Comparison of ENCODE assay signal across 9 cellular contexts in the genomic region with DNA sequence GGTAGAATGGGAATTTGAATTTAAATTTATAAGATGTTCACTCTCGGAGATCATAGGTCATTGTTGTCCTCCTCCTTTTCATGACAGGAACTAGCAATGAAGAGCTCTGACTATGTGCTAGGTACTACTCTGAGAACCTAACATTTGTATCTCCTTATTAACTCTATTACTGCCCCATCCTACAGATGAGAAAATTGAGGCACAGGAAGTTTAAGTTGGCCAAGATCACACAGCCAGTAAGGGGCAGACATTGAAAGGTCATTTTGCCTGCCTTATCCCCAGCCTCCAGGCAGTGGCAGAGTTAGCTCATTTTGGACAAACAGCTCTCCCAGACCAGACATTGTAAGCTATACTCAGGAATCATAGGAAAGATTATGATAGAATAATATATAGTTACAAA. TPM values are rescaled to one million over a fixed set of nuclear protein-coding genes. Genes with fewer than 3 reads are reported as not detected.
DNase-seq lines count a peak whose midpoint lies in the region; ATAC-seq and TF ChIP-seq lines count a peak whose summit lies in the region.
"Had no signal": no experiment of that assay in that cellular context is flagged by ENCODE, and none has a peak within 500 bp of the region (broad histone marks: within the 10 kb centered on the region; RNA-seq: fewer than 3 reads in every experiment).

No MANE protein-coding gene starts in this region.

- no peaks in the 10 kb centered on the region for H3K9me3 Mint-ChIP-seq in CD8-positive, alpha-beta T cell
- H3K9me3 Mint-ChIP-seq: nephron had no signal

- H2BK5ac ChIP-seq in mesendoderm (ENCODE audit: low read length) = no peak overlapping the region

- H3K18ac ChIP-seq in mesendoderm (ENCODE audit: low read length) = no peak overlapping the region

- H3K27ac Mint-ChIP-seq in CD8-positive, alpha-beta T cell = peak overlapping the region; percentile 57
- H3K27ac Mint-ChIP-seq: nephron had no signal

- no peak overlapping the region for H3K9ac ChIP-seq in mesendoderm (ENCODE audit: low read length)

- no peaks in the 10 kb centered on the region for H3K27me3 Mint-ChIP-seq in CD8-positive, alpha-beta T cell (ENCODE audit: low read depth)

- intact Hi-C loops in CD8-positive, alpha-beta T cell (cut with DNase I, micrococcal nuclease) = loop anchor here (1.0 to 2.0 kb wide), 6 partner anchors 29 to 138 kb away; partner anchors contain the start of genes DDX21 (in 1 of the 2) and KIFBP (in 1 of the 2)

- TF ChIP-seq CTCF in CD8-positive, alpha-beta T cell (IDR thresholded peaks at IDR 0.05) = no peak
- peak; percentile 26 for TF ChIP-seq CTCF in brain microvascular endothelial cell (IDR thresholded peaks at IDR 0.05; ENCODE audit: low read depth, low read length, missing control alignments)

- peaks cover 47% of the 10 kb centered on the region for H3K4me1 ChIP-seq in CD8-positive, alpha-beta T cell (ENCODE audit: insufficient read depth, low read length)
- H3K4me1 ChIP-seq in mesendoderm (ENCODE audit: control insufficient read depth, low read depth, low read length) = no peaks in the 10 kb centered on the region

- no peak overlapping the region for H2BK120ac ChIP-seq in mesendoderm (ENCODE audit: low read depth, low read length)

- H3K4me2 ChIP-seq in mesendoderm (ENCODE audit: low read length) = no peak overlapping the region

- peaks cover 7% of the 10 kb centered on the region for H3K36me3 ChIP-seq in CD8-positive, alpha-beta T cell (ENCODE audit: insufficient read depth, low read length)
- H3K36me3 ChIP-seq in brain microvascular endothelial cell (replicated peaks) (peaks cover 17% of the 10 kb centered on the region), mesendoderm (ENCODE audit: control insufficient read depth, insufficient read depth, low read length) (no peaks in the 10 kb centered on the region)

- peaks cover 27% of the 10 kb centered on the region for H3K36me3 Mint-ChIP-seq in CD8-positive, alpha-beta T cell

- in situ Hi-C loops in KBM-7 (cut with MboI; ENCODE audit: low pct_unique_long_range_greater_than_20kb, low sequenced_read_pairs) (no loop called here), brain microvascular endothelial cell (cut with HindIII; ENCODE audit: low pct_ligation_motif_present, low sequenced_read_pairs) (no loop called here)

- no peak overlapping the region for H4K8ac ChIP-seq in mesendoderm (ENCODE audit: low read depth, low read length)

- H4K5ac ChIP-seq in mesendoderm (ENCODE audit: low read length) = no peak overlapping the region

- H3K79me1 ChIP-seq in mesendoderm (ENCODE audit: low read length) = no peaks in the 10 kb centered on the region

- no peak overlapping the region for H3K27ac ChIP-seq in CD8-positive, alpha-beta T cell (ENCODE audit: low read depth, low read length)
- no peak overlapping the region for H3K27ac ChIP-seq in brain microvascular endothelial cell
- no peak overlapping the region for H3K27ac ChIP-seq in mesendoderm (ENCODE audit: low read depth, low read length)

- H3K56ac ChIP-seq in mesendoderm (ENCODE audit: low read length) = no peak overlapping the region

- no peak for DNase-seq in CD8-positive, alpha-beta T cell
- DNase-seq in KBM-7 (peak; percentile 38), brain microvascular endothelial cell (no peak), mesendoderm (peak; percentile 39), HPDE6-E6E7 (ENCODE audit: extremely low spot score) (no peak), NCI-H510A (lab: John Stamatoyannopoulos, UW) (no peak)

- H3K9me3 ChIP-seq in CD8-positive, alpha-beta T cell (ENCODE audit: low read length) = no peaks in the 10 kb centered on the region
- H3K9me3 ChIP-seq: body of pancreas had no signal

- no CpG with 5 or more reads among the region's 1 CpG for WGBS in mesendoderm (ENCODE audit: extremely low coverage, insufficient coverage, low lambda C conversion rate)

- no peak overlapping the region for H3K4me3 ChIP-seq in CD8-positive, alpha-beta T cell (ENCODE audit: low read depth, low read length)
- H3K4me3 ChIP-seq in brain microvascular endothelial cell (ENCODE audit: low read depth, low read length) (no peak overlapping the region), mesendoderm (ENCODE audit: low read length) (no peak overlapping the region)
- H3K4me3 ChIP-seq: body of pancreas had no signal

- POLR2A ChIA-PET in CD8-positive, alpha-beta T cell (lab: Charles Lee) = interaction anchor here (2.6 to 3.0 kb wide), 2 partner anchors 89 to 138 kb away, joined by 12 to 19 read pairs; partner anchors contain the start of gene DDX21

- no peak overlapping the region for H3K4me3 Mint-ChIP-seq in CD8-positive, alpha-beta T cell
- H3K4me3 Mint-ChIP-seq: nephron had no signal

- peaks cover 68% of the 10 kb centered on the region for H3K4me1 Mint-ChIP-seq in CD8-positive, alpha-beta T cell (ENCODE audit: low read depth)
- H3K4me1 Mint-ChIP-seq: nephron had no signal

- H3K79me2 ChIP-seq in mesendoderm (ENCODE audit: control insufficient read depth, insufficient read depth, low read length) = no peaks in the 10 kb centered on the region

- no peak overlapping the region for H2AK5ac ChIP-seq in mesendoderm (ENCODE audit: low read length)

- H3K4ac ChIP-seq in mesendoderm (ENCODE audit: low read depth, low read length) = no peak overlapping the region

- no peaks in the 10 kb centered on the region for H3K27me3 ChIP-seq in CD8-positive, alpha-beta T cell (ENCODE audit: insufficient read depth, low read length)
- H3K27me3 ChIP-seq in brain microvascular endothelial cell (replicated peaks) = no peaks in the 10 kb centered on the region
- no peaks in the 10 kb centered on the region for H3K27me3 ChIP-seq in mesendoderm (ENCODE audit: insufficient read depth, low read length, poor library complexity)
- H3K27me3 ChIP-seq: body of pancreas had no signal

- ATAC-seq in CD8-positive, alpha-beta T cell = no peak
- ATAC-seq in GM18867 (IDR thresholded peaks at IDR 0.05; ENCODE audit: unreplicated experiment) = no peak

- H2BK15ac ChIP-seq in mesendoderm (replicated peaks; ENCODE audit: low read depth) = no peak overlapping the region

- H3K23ac ChIP-seq in mesendoderm (ENCODE audit: low read length) = no peak overlapping the region

- CTCF ChIA-PET in CD8-positive, alpha-beta T cell (lab: Charles Lee) = interaction anchor here (0.5 to 7.9 kb wide), 23 partner anchors 11 to 170 kb away, joined by 3 to 153 read pairs (median 4); partner anchors contain the start of genes DDX21 and KIFBP

RNA-seq across cellular contexts. Expression of gene SRGN, which starts 6.0 kb away (rescaled TPM):
- 100 to 1,000 TPM; 570 to 583 TPM for total RNA-seq in CD8-positive, alpha-beta T cell
- polyA plus RNA-seq in mesendoderm (2013, experiment 1 of 2) = 0.08 TPM
- polyA plus RNA-seq in mesendoderm (2013, experiment 2 of 2) = 0.06 TPM

RNA-seq across cellular contexts. Expression of gene VPS26A, which starts 30.0 kb away (rescaled TPM):
- 10 to 100 TPM; 48.6 to 50.3 TPM for total RNA-seq in CD8-positive, alpha-beta T cell
- polyA plus RNA-seq in mesendoderm (2013, experiment 1 of 2) = 31.3 TPM
- polyA plus RNA-seq in mesendoderm (2013, experiment 2 of 2) = 30.6 TPM

Comparison
In these comparisons a context has a peak if more than half of its experiments do, and no peak if none do; other contexts are left out.
1. DNase-seq: peak in KBM-7 (single experiment) and mesendoderm (single experiment); none in CD8-positive, alpha-beta T cell (0 of 7), brain microvascular endothelial cell (single experiment), HPDE6-E6E7 (single experiment) and NCI-H510A (single experiment).